Comparison of ENCODE assay signal across 8 cellular contexts in genomic region chr2:17518212-17519154, GRCh38. TPM values are rescaled to one million over a fixed set of nuclear protein-coding genes. Genes with fewer than 3 reads are reported as not detected.
DNase-seq lines count a peak whose midpoint lies in the region; ATAC-seq and TF ChIP-seq lines count a peak whose summit lies in the region.

Gene RAD51AP2, minus strand, starts transcription at chr2:17518440. Its CDS starts 25 bp downstream, at chr2:17518415.

- H3K27ac Mint-ChIP-seq in activated T-helper 1 cell treated with anti-CD3 and anti-CD28 coated beads, Interleukin-12 subunit alpha, Interleukin-12 subunit beta, Interleukin-2, Interleukin-4 antibody, amounts not matched to agents 30 ng/mL and 10 ng/mL and 1 ng/mL, durations not matched to agents 14 hours and 24 hours and 36 hours: no peak within 1 kb of the TSS

- H3K4me3 Mint-ChIP-seq in activated T-helper 1 cell treated with anti-CD3 and anti-CD28 coated beads, Interleukin-12 subunit alpha, Interleukin-12 subunit beta, Interleukin-2, Interleukin-4 antibody, amounts not matched to agents 30 ng/mL and 10 ng/mL and 1 ng/mL, durations not matched to agents 14 hours and 24 hours and 36 hours: no peak within 1 kb of the TSS

- TF ChIP-seq CTCF in Panc1 (IDR thresholded peaks at IDR 0.05): no peak
- TF ChIP-seq CTCF in lower lobe of right lung (IDR thresholded peaks at IDR 0.05): no peak

- H3K27me3 ChIP-seq in Panc1 (ENCODE audit: control insufficient read depth, insufficient read depth, low read length): peaks cover 21% of the 10 kb centered on the region
- peaks cover 0 to 9% of the 10 kb centered on the region in 2 donors for H3K27me3 ChIP-seq in duodenal mucosa (ENCODE audit: control insufficient read depth in 1 of 2, insufficient read depth in 2 of 2, low read length in 2 of 2)
- H3K27me3 ChIP-seq in lower lobe of right lung (ENCODE audit: low read depth): no peaks in the 10 kb centered on the region

- H3K27me3 Mint-ChIP-seq in activated T-helper 1 cell treated with anti-CD3 and anti-CD28 coated beads, Interleukin-12 subunit alpha, Interleukin-12 subunit beta, Interleukin-2, Interleukin-4 antibody, amounts not matched to agents 30 ng/mL and 10 ng/mL and 1 ng/mL, durations not matched to agents 14 hours and 24 hours and 36 hours (ENCODE audit: insufficient read depth): peaks cover 30% of the 10 kb centered on the region

- no peaks in the 10 kb centered on the region for H3K9me3 Mint-ChIP-seq in activated T-helper 1 cell treated with anti-CD3 and anti-CD28 coated beads, Interleukin-12 subunit alpha, Interleukin-12 subunit beta, Interleukin-2, Interleukin-4 antibody, amounts not matched to agents 30 ng/mL and 10 ng/mL and 1 ng/mL, durations not matched to agents 14 hours and 24 hours and 36 hours

- H3K4me1 Mint-ChIP-seq in activated T-helper 1 cell treated with anti-CD3 and anti-CD28 coated beads, Interleukin-12 subunit alpha, Interleukin-12 subunit beta, Interleukin-2, Interleukin-4 antibody, amounts not matched to agents 30 ng/mL and 10 ng/mL and 1 ng/mL, durations not matched to agents 14 hours and 24 hours and 36 hours (ENCODE audit: low read depth): no peaks in the 10 kb centered on the region

- H3K36me3 ChIP-seq in Panc1 (ENCODE audit: control insufficient read depth, insufficient read depth, low read length) (no peaks in the 10 kb centered on the region), duodenal mucosa (ENCODE audit: control insufficient read depth in 1 of 2, insufficient read depth in 2 of 2, low read length in 2 of 2) (no peaks in the 10 kb centered on the region), lower lobe of right lung (no peaks in the 10 kb centered on the region)

- CTCF ChIA-PET in Panc1 (lab: Charles Lee): no interaction called here

- intact Hi-C loops in Panc1 (cut with micrococcal nuclease; ENCODE audit: unreplicated experiment) (no loop called here), lower lobe of right lung (cut with DNase I) (no loop called here)
- intact Hi-C loops in activated T-helper 1 cell treated with anti-CD3 and anti-CD28 coated beads, Interleukin-12 subunit alpha, Interleukin-12 subunit beta, Interleukin-2, Interleukin-4 antibody, amounts not matched to agents 30 ng/mL and 10 ng/mL and 1 ng/mL, durations not matched to agents 14 hours and 24 hours and 36 hours (cut with micrococcal nuclease): loop anchor here (10.0 kb wide), 1 partner anchor 236 kb away; the partner anchor contains the start of genes GEN1 and SMC6

- DNase-seq in ELR (ENCODE audit: low read depth): peak; percentile 72
- no peak for DNase-seq in Panc1 (ENCODE audit: low read depth, low spot score)
- DNase-seq in lower lobe of right lung: peak; percentile 78
- peak; percentile 51 for DNase-seq in stromal cell of bone marrow (ENCODE audit: low read depth)
- DNase-seq in activated T-helper 1 cell treated with anti-CD3 and anti-CD28 coated beads, Interleukin-12 subunit alpha, Interleukin-12 subunit beta, Interleukin-2, Interleukin-4 antibody, amounts not matched to agents 30 ng/mL and 10 ng/mL and 1 ng/mL, durations not matched to agents 14 hours and 24 hours and 36 hours (ENCODE audit: low spot score): no peak

- H3K9me3 ChIP-seq in Panc1 (ENCODE audit: control insufficient read depth, insufficient read depth, low read depth, low read length): no peaks in the 10 kb centered on the region
- no peaks in the 10 kb centered on the region for H3K9me3 ChIP-seq in duodenal mucosa (ENCODE audit: control insufficient read depth in 1 of 2, low read length in 2 of 2)
- no peaks in the 10 kb centered on the region for H3K9me3 ChIP-seq in lower lobe of right lung

- H3K4me3 ChIP-seq in Panc1 (ENCODE audit: low read depth in 2 of 2, low read length in 2 of 2): peak within 1 kb of the TSS; percentile 34 to 61
- H3K4me3 ChIP-seq in duodenal mucosa (ENCODE audit: low read depth in 1 of 2, low read length in 2 of 2): peak within 1 kb of the TSS; percentile 61 to 63
- H3K4me3 ChIP-seq in lower lobe of right lung: peak within 1 kb of the TSS; percentile 49

- POLR2A ChIA-PET in Panc1 (lab: Charles Lee): no interaction called here

- peak; percentile 87 for ATAC-seq in GM19455 (IDR thresholded peaks at IDR 0.05; ENCODE audit: unreplicated experiment)
- ATAC-seq in HG03439 (IDR thresholded peaks at IDR 0.05; ENCODE audit: unreplicated experiment): peak; percentile 93
- ATAC-seq in Panc1: peak; percentile 95
- ATAC-seq in lower lobe of right lung: peak; percentile 99 to 100

- no peak within 1 kb of the TSS for H3K27ac ChIP-seq in Panc1 (ENCODE audit: low read length)
- no peak within 1 kb of the TSS for H3K27ac ChIP-seq in duodenal mucosa (ENCODE audit: low read depth, low read length)
- no peak within 1 kb of the TSS for H3K27ac ChIP-seq in lower lobe of right lung

- no peak within 1 kb of the TSS for H3K9ac ChIP-seq in duodenal mucosa (ENCODE audit: low read depth in 1 of 2, low read length in 2 of 2)

- no TSS peak for BruUV-seq in Panc1 (replicated peaks; lab: Mats Ljungman, UMichigan)

- H3K36me3 Mint-ChIP-seq in activated T-helper 1 cell treated with anti-CD3 and anti-CD28 coated beads, Interleukin-12 subunit alpha, Interleukin-12 subunit beta, Interleukin-2, Interleukin-4 antibody, amounts not matched to agents 30 ng/mL and 10 ng/mL and 1 ng/mL, durations not matched to agents 14 hours and 24 hours and 36 hours (ENCODE audit: low read depth): no peaks in the 10 kb centered on the region

- H3K4me1 ChIP-seq in Panc1 (ENCODE audit: control insufficient read depth, insufficient read depth, low read length) (peaks cover 2% of the 10 kb centered on the region; the same call in 1 of the 2 replicates), duodenal mucosa (ENCODE audit: control insufficient read depth in 1 of 2, insufficient read depth in 2 of 2, low read length in 2 of 2) (peaks cover 3 to 4% of the 10 kb centered on the region in 2 donors), lower lobe of right lung (peaks cover 18% of the 10 kb centered on the region)

- in situ Hi-C loops in Panc1 (cut with HindIII; ENCODE audit: low pct_unique_long_range_greater_than_20kb, low sequenced_read_pairs): no loop called here

RNA-seq across cellular contexts. Expression of gene RAD51AP2, which starts in this region (rescaled TPM):
- total RNA-seq in Panc1 (2021; ENCODE audit: unreplicated experiment) (not detected), lower lobe of right lung (not detected)
- polyA plus RNA-seq in Panc1 (2012; ENCODE audit: insufficient read length): not detected
- total RNA-seq in activated T-helper 1 cell treated with anti-CD3 and anti-CD28 coated beads, Interleukin-12 subunit alpha, Interleukin-12 subunit beta, Interleukin-2, Interleukin-4 antibody, amounts not matched to agents 30 ng/mL and 10 ng/mL and 1 ng/mL, durations not matched to agents 14 hours and 24 hours and 36 hours: not detected in 2 replicates

Comparison
In these comparisons a context has a peak if more than half of its experiments do, and no peak if none do; other contexts are left out.
1. Peak in ATAC-seq and H3K4me3 ChIP-seq in Panc1; RNA of the gene not detected or under 1 TPM.
2. Peak in DNase-seq, ATAC-seq and H3K4me3 ChIP-seq in lower lobe of right lung; RNA of the gene not detected or under 1 TPM.
3. DNase-seq: peak in ELR (single experiment) and stromal cell of bone marrow (single experiment); none in Panc1 (single experiment) and activated T-helper 1 cell treated with anti-CD3 and anti-CD28 coated beads, Interleukin-12 subunit alpha, Interleukin-12 subunit beta, Interleukin-2, Interleukin-4 antibody, amounts not matched to agents 30 ng/mL and 10 ng/mL and 1 ng/mL, durations not matched to agents 14 hours and 24 hours and 36 hours (single experiment).
4. Peak in every context shown above with its lines, with median percentiles within 50 percentile points of each other: ATAC-seq and H3K4me3 ChIP-seq.